ENCODE assay signal across 1 cellular context in the genomic region with DNA sequence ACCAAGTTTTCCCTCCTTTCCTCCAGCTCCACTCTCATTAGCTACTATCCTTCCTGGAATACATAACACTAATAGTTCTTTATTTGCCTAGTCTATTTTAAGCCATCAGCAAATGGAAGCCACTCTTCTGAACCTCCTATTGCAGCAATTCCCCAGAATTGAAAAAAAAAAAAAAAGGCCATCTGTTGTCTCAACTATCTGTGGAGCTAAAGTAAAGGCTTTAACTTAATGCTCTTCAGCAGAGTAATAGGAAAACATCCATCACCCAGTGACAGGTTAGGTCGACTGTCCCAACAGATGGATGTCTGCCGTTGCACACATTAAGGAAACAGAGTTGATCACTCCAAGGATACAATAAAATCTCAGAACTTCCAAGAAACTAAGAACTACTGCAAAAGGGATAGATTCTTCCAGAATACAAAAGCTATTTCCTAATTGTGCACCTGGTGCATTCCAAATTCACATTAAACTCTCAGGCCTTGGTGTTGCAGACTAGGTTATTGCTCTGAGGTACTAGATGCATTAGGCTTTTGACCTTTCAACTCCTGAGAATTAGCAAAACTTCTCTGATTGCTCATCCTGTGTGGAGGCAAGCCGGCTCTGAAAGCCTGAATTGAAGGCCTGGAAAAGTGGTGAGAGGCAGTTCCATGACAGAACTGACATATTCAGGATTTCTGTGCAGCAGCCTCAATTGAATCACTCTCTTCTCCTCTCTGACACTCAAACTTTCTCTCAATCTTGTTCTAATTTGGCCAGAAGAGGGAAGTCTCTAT.
TF ChIP-seq lines count a peak whose summit lies in the region.

No MANE protein-coding gene starts in this region.

TF ChIP-seq in HEK293, 187 proteins besides CTCF, POLR2A, EP300 and RAD21 (continued from another document):
- TF ChIP-seq, protein P1, sequence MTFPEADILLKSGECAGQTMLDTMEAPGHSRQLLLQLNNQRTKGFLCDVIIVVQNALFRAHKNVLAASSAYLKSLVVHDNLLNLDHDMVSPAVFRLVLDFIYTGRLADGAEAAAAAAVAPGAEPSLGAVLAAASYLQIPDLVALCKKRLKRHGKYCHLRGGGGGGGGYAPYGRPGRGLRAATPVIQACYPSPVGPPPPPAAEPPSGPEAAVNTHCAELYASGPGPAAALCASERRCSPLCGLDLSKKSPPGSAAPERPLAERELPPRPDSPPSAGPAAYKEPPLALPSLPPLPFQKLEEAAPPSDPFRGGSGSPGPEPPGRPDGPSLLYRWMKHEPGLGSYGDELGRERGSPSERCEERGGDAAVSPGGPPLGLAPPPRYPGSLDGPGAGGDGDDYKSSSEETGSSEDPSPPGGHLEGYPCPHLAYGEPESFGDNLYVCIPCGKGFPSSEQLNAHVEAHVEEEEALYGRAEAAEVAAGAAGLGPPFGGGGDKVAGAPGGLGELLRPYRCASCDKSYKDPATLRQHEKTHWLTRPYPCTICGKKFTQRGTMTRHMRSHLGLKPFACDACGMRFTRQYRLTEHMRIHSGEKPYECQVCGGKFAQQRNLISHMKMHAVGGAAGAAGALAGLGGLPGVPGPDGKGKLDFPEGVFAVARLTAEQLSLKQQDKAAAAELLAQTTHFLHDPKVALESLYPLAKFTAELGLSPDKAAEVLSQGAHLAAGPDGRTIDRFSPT (tag by site-specific recombination; IDR thresholded peaks at IDR 0.05): no peak
